In genomic region chr13:94305463-94305862, GRCh38 we compare ENCODE assay signal across 14 cellular contexts.
DNase-seq lines count a peak whose midpoint lies in the region; ATAC-seq and TF ChIP-seq lines count a peak whose summit lies in the region.
"Had no signal": no experiment of that assay in that cellular context is flagged by ENCODE, and none has a peak within 500 bp of the region (broad histone marks: within the 10 kb centered on the region; RNA-seq: fewer than 3 reads in every experiment).

No MANE protein-coding gene starts in this region.

- no peak overlapping the region for H3K23ac ChIP-seq in neuronal stem cell (ENCODE audit: low read depth, low read length, poor library complexity)

- H3K4me3 ChIP-seq in SK-N-MC = no peak overlapping the region
- no peak overlapping the region for H3K4me3 ChIP-seq in fibroblast of lung (replicated peaks in 1 of 4; ENCODE audit: control extremely low read depth in 1 of 4, insufficient read depth in 1 of 4, low read depth in 3 of 4, low read length in 4 of 4)
- no peak overlapping the region for H3K4me3 ChIP-seq in neuronal stem cell (ENCODE audit: low read length in 2 of 2)
- H3K4me3 ChIP-seq: vagina had no signal

- H4K8ac ChIP-seq in neuronal stem cell (ENCODE audit: low read depth, low read length) = no peak overlapping the region

- no peak overlapping the region for H3K14ac ChIP-seq in neuronal stem cell (ENCODE audit: low read length)

- H3K4ac ChIP-seq in neuronal stem cell (ENCODE audit: low read length) = no peak overlapping the region

- no peak overlapping the region for H2AK5ac ChIP-seq in neuronal stem cell (ENCODE audit: low read depth, low read length)

- no peak overlapping the region for H2BK5ac ChIP-seq in neuronal stem cell (ENCODE audit: low read length)

- H3K9ac ChIP-seq in SK-N-MC (ENCODE audit: insufficient read length) (no peak overlapping the region), fibroblast of lung (ENCODE audit: insufficient read depth, low read length) (no peak overlapping the region), neuronal stem cell (ENCODE audit: low read depth, low read length, poor library complexity) (no peak overlapping the region)

- no peaks in the 10 kb centered on the region for H3K9me3 ChIP-seq in SK-N-MC (ENCODE audit: low read depth, low read length)
- no peaks in the 10 kb centered on the region for H3K9me3 ChIP-seq in fibroblast of lung (ENCODE audit: control insufficient read depth, insufficient read depth, low read depth, low read length)
- H3K9me3 ChIP-seq in neuronal stem cell (replicated peaks in 1 of 2; ENCODE audit: control insufficient read depth in 2 of 2, insufficient read depth in 1 of 2, low read depth in 1 of 2, low read length in 2 of 2) = no peaks in the 10 kb centered on the region
- H3K9me3 ChIP-seq: Caco-2, vagina had no signal

- H3K4me2 ChIP-seq in fibroblast of lung (ENCODE audit: extremely low read depth, insufficient read depth, low read length) (no peak overlapping the region), neuronal stem cell (ENCODE audit: insufficient read depth, low read length, poor library complexity, severe bottlenecking) (no peak overlapping the region)

- H3K18ac ChIP-seq in neuronal stem cell (ENCODE audit: low read length) = no peak overlapping the region

- no peak for ATAC-seq in GM18498 (IDR thresholded peaks at IDR 0.05; ENCODE audit: unreplicated experiment)

- H3K27ac ChIP-seq in SK-N-MC = peak overlapping the region; percentile 29; the same call in 1 of the 2 replicates
- H3K27ac ChIP-seq in fibroblast of lung (ENCODE audit: insufficient read depth, low read length) = peak overlapping the region; percentile 49
- H3K27ac ChIP-seq in neuronal stem cell (replicated peaks; ENCODE audit: low read length) = no peak overlapping the region
- H3K27ac ChIP-seq: vagina had no signal

- no peaks in the 10 kb centered on the region for H3K79me1 ChIP-seq in neuronal stem cell (ENCODE audit: low read depth, low read length)

- H2AFZ ChIP-seq in fibroblast of lung (ENCODE audit: low read length) = no peak overlapping the region
- no peak overlapping the region for H2AFZ ChIP-seq in neuronal stem cell (ENCODE audit: low read length)

- no peak overlapping the region for H2BK120ac ChIP-seq in neuronal stem cell (ENCODE audit: low read depth, low read length)

- H3K27me3 ChIP-seq in fibroblast of lung (ENCODE audit: control insufficient read depth, insufficient read depth, low read length) (no peaks in the 10 kb centered on the region), neuronal stem cell (ENCODE audit: control insufficient read depth in 3 of 3, insufficient read depth in 3 of 3, low read depth in 1 of 3, low read length in 3 of 3) (peaks cover 0 to 2% (median 0%) of the 10 kb centered on the region in 3 experiments)
- H3K27me3 ChIP-seq: vagina had no signal

- DNase-seq in EL (peak; percentile 78), SK-N-MC (ENCODE audit: low read depth, low spot score) (no peak), fibroblast of lung (ENCODE audit: low read depth in 2 of 2) (peak; percentile 87 to 94), pons (ENCODE audit: low spot score) (peak; percentile 52), Ammon's horn (ENCODE audit: low spot score) (no peak), neuronal stem cell (ENCODE audit: low spot score) (no peak), NCI-H82 treated with DMSO at 0.1 percent for 48 hours (lab: John Stamatoyannopoulos, UW; ENCODE audit: unreplicated experiment) (no peak)
- DNase-seq: activated CD4-positive, alpha-beta T cell treated with anti-CD3 and anti-CD28 coated beads for 4 hours; Caco-2; NCI-H187 treated with DMSO at 0.1 percent for 48 hours; occipital lobe; RPMI8226 had no signal

- H3K79me2 ChIP-seq in fibroblast of lung (ENCODE audit: control insufficient read depth, insufficient read depth, low read length) = no peaks in the 10 kb centered on the region

- H2BK12ac ChIP-seq in neuronal stem cell (ENCODE audit: low read length) = no peak overlapping the region

- H3K4me1 ChIP-seq in fibroblast of lung (ENCODE audit: control insufficient read depth, extremely low read depth, insufficient read depth, low read length) = peaks cover 11% of the 10 kb centered on the region
- H3K4me1 ChIP-seq in neuronal stem cell (ENCODE audit: control insufficient read depth in 2 of 2, insufficient read depth in 1 of 2, low read depth in 1 of 2, low read length in 2 of 2) = peaks cover 4 to 8% of the 10 kb centered on the region in 2 donors
- H3K4me1 ChIP-seq: Caco-2, vagina had no signal

- H4K91ac ChIP-seq in neuronal stem cell (ENCODE audit: low read depth, low read length, poor library complexity) = no peak overlapping the region

- no peak for TF ChIP-seq CTCF in fibroblast of lung (conservative IDR thresholded peaks at IDR 0.05 in 1 of 2, IDR thresholded peaks at IDR 0.05 in 1 of 2; ENCODE audit: low read depth in 1 of 2, low read length in 2 of 2)

- no peaks in the 10 kb centered on the region for H3K36me3 ChIP-seq in SK-N-MC (ENCODE audit: insufficient read depth, low read length)
- no peaks in the 10 kb centered on the region for H3K36me3 ChIP-seq in fibroblast of lung (ENCODE audit: control insufficient read depth, insufficient read depth, low read length)
- no peaks in the 10 kb centered on the region for H3K36me3 ChIP-seq in neuronal stem cell (replicated peaks in 1 of 2; ENCODE audit: control insufficient read depth in 2 of 2, insufficient read depth in 2 of 2, low read length in 2 of 2)
- H3K36me3 ChIP-seq: vagina had no signal

- no CpG with 5 or more reads among the region's 1 CpG for WGBS in neuronal stem cell (ENCODE audit: extremely low coverage in 2 of 2, insufficient read length in 2 of 2, insufficient replicate concordance in 1 of 2), 2 donors

- no peak overlapping the region for H2BK15ac ChIP-seq in neuronal stem cell (ENCODE audit: low read length)

- H4K20me1 ChIP-seq in fibroblast of lung (ENCODE audit: control insufficient read depth, extremely low read depth, insufficient read depth, low read length) = no peaks in the 10 kb centered on the region

Comparison
In these comparisons a context has a peak if more than half of its experiments do, and no peak if none do; other contexts are left out.
1. DNase-seq: peak in EL (single experiment), fibroblast of lung (2 of 2) and pons (single experiment); none in SK-N-MC (single experiment), Ammon's horn (single experiment), neuronal stem cell (single experiment) and NCI-H82 treated with DMSO at 0.1 percent for 48 hours (single experiment).